ENCODE assay signal across 10 cellular contexts in genomic region chr12:2267624-2268477, GRCh38.
DNase-seq lines count a peak whose midpoint lies in the region; ATAC-seq and TF ChIP-seq lines count a peak whose summit lies in the region.
"Had no signal": no experiment of that assay in that cellular context is flagged by ENCODE, and none has a peak within 500 bp of the region (broad histone marks: within the 10 kb centered on the region; RNA-seq: fewer than 3 reads in every experiment).

No MANE protein-coding gene starts in this region.

- no peaks in the 10 kb centered on the region for H3K36me3 ChIP-seq in SJSA1
- H3K36me3 ChIP-seq in sigmoid colon: no peaks in the 10 kb centered on the region

- no peaks in the 10 kb centered on the region for H3K9me3 Mint-ChIP-seq in activated T-helper 1 cell treated with anti-CD3 and anti-CD28 coated beads, Interleukin-12 subunit alpha, Interleukin-12 subunit beta, Interleukin-2, Interleukin-4 antibody, amounts not matched to agents 30 ng/mL and 10 ng/mL and 1 ng/mL, durations not matched to agents 14 hours and 24 hours and 36 hours
- H3K9me3 Mint-ChIP-seq: immature natural killer cell had no signal

- no peak overlapping the region for H3K27ac Mint-ChIP-seq in activated T-helper 1 cell treated with anti-CD3 and anti-CD28 coated beads, Interleukin-12 subunit alpha, Interleukin-12 subunit beta, Interleukin-2, Interleukin-4 antibody, amounts not matched to agents 30 ng/mL and 10 ng/mL and 1 ng/mL, durations not matched to agents 14 hours and 24 hours and 36 hours
- H3K27ac Mint-ChIP-seq: immature natural killer cell had no signal

- peaks cover 6% of the 10 kb centered on the region for H3K27me3 Mint-ChIP-seq in activated T-helper 1 cell treated with anti-CD3 and anti-CD28 coated beads, Interleukin-12 subunit alpha, Interleukin-12 subunit beta, Interleukin-2, Interleukin-4 antibody, amounts not matched to agents 30 ng/mL and 10 ng/mL and 1 ng/mL, durations not matched to agents 14 hours and 24 hours and 36 hours (ENCODE audit: insufficient read depth)

- no peaks in the 10 kb centered on the region for H3K36me3 Mint-ChIP-seq in activated T-helper 1 cell treated with anti-CD3 and anti-CD28 coated beads, Interleukin-12 subunit alpha, Interleukin-12 subunit beta, Interleukin-2, Interleukin-4 antibody, amounts not matched to agents 30 ng/mL and 10 ng/mL and 1 ng/mL, durations not matched to agents 14 hours and 24 hours and 36 hours (ENCODE audit: low read depth)
- H3K36me3 Mint-ChIP-seq: immature natural killer cell had no signal

- H3K27ac ChIP-seq in SJSA1: peak overlapping the region; percentile 91
- peak overlapping the region; percentile 77 to 87 (median 84) for H3K27ac ChIP-seq in sigmoid colon

- ATAC-seq in GM21825 (IDR thresholded peaks at IDR 0.05; ENCODE audit: unreplicated experiment) (no peak), GM18867 (IDR thresholded peaks at IDR 0.05; ENCODE audit: unreplicated experiment) (no peak)

- 62 to 75% methylated on average over 13 of the region's 13 CpGs for whole genome bisulfite sequencing in sigmoid colon, 2 donors

- H3K27me3 ChIP-seq in SJSA1 (replicated peaks) (no peaks in the 10 kb centered on the region), sigmoid colon (no peaks in the 10 kb centered on the region)

- no peak for TF ChIP-seq EP300 in sigmoid colon (IDR thresholded peaks at IDR 0.05)

- no peak for TF ChIP-seq CTCF in fibroblast of villous mesenchyme (IDR thresholded peaks at IDR 0.05; ENCODE audit: insufficient read depth, low read depth, low read length)
- no peak for TF ChIP-seq CTCF in sigmoid colon (IDR thresholded peaks at IDR 0.05)

- H3K9me3 ChIP-seq in SJSA1 (replicated peaks) (no peaks in the 10 kb centered on the region), sigmoid colon (no peaks in the 10 kb centered on the region)

- no peak for TF ChIP-seq POLR2A in sigmoid colon (IDR thresholded peaks at IDR 0.05)

- intact Hi-C loops in sigmoid colon (cut with DNase I): no loop called here
- intact Hi-C loops in activated T-helper 1 cell treated with anti-CD3 and anti-CD28 coated beads, Interleukin-12 subunit alpha, Interleukin-12 subunit beta, Interleukin-2, Interleukin-4 antibody, amounts not matched to agents 30 ng/mL and 10 ng/mL and 1 ng/mL, durations not matched to agents 14 hours and 24 hours and 36 hours (cut with micrococcal nuclease): no loop called here

- DNase-seq in GM03348 (ENCODE audit: low spot score): peak; percentile 87
- peak; percentile 88 to 92 for DNase-seq in SJSA1 (ENCODE audit: low read depth in 1 of 2, low spot score in 2 of 2)
- peak; percentile 44 for DNase-seq in fibroblast of villous mesenchyme (ENCODE audit: low read depth)
- DNase-seq in sigmoid colon: peak; percentile 81
- no peak for DNase-seq in activated T-helper 1 cell treated with anti-CD3 and anti-CD28 coated beads, Interleukin-12 subunit alpha, Interleukin-12 subunit beta, Interleukin-2, Interleukin-4 antibody, amounts not matched to agents 30 ng/mL and 10 ng/mL and 1 ng/mL, durations not matched to agents 14 hours and 24 hours and 36 hours (ENCODE audit: low spot score)
- no peak for DNase-seq in OCI-M1 (lab: John Stamatoyannopoulos, UW)
- DNase-seq: cortex of kidney, immature natural killer cell had no signal

- H3K4me3 Mint-ChIP-seq in activated T-helper 1 cell treated with anti-CD3 and anti-CD28 coated beads, Interleukin-12 subunit alpha, Interleukin-12 subunit beta, Interleukin-2, Interleukin-4 antibody, amounts not matched to agents 30 ng/mL and 10 ng/mL and 1 ng/mL, durations not matched to agents 14 hours and 24 hours and 36 hours: no peak overlapping the region
- H3K4me3 Mint-ChIP-seq: immature natural killer cell had no signal

- H3K4me3 ChIP-seq in SJSA1 (no peak overlapping the region), fibroblast of villous mesenchyme (ENCODE audit: low read depth, low read length) (no peak overlapping the region), sigmoid colon (no peak overlapping the region)

- H3K4me1 ChIP-seq in SJSA1 (replicated peaks) (peaks cover 70% of the 10 kb centered on the region), sigmoid colon (peaks cover 0 to 79% (median 70%) of the 10 kb centered on the region in 4 donors)

- H3K4me1 Mint-ChIP-seq in activated T-helper 1 cell treated with anti-CD3 and anti-CD28 coated beads, Interleukin-12 subunit alpha, Interleukin-12 subunit beta, Interleukin-2, Interleukin-4 antibody, amounts not matched to agents 30 ng/mL and 10 ng/mL and 1 ng/mL, durations not matched to agents 14 hours and 24 hours and 36 hours (ENCODE audit: low read depth): no peaks in the 10 kb centered on the region
- H3K4me1 Mint-ChIP-seq: immature natural killer cell had no signal

Comparison
In these comparisons a context has a peak if more than half of its experiments do, and no peak if none do; other contexts are left out.
1. DNase-seq: peak in GM03348 (single experiment), SJSA1 (2 of 2), fibroblast of villous mesenchyme (single experiment) and sigmoid colon (single experiment); none in activated T-helper 1 cell treated with anti-CD3 and anti-CD28 coated beads, Interleukin-12 subunit alpha, Interleukin-12 subunit beta, Interleukin-2, Interleukin-4 antibody, amounts not matched to agents 30 ng/mL and 10 ng/mL and 1 ng/mL, durations not matched to agents 14 hours and 24 hours and 36 hours (single experiment) and OCI-M1 (single experiment).